Comparison of ENCODE assay signal across 1 cellular context in the genomic region with DNA sequence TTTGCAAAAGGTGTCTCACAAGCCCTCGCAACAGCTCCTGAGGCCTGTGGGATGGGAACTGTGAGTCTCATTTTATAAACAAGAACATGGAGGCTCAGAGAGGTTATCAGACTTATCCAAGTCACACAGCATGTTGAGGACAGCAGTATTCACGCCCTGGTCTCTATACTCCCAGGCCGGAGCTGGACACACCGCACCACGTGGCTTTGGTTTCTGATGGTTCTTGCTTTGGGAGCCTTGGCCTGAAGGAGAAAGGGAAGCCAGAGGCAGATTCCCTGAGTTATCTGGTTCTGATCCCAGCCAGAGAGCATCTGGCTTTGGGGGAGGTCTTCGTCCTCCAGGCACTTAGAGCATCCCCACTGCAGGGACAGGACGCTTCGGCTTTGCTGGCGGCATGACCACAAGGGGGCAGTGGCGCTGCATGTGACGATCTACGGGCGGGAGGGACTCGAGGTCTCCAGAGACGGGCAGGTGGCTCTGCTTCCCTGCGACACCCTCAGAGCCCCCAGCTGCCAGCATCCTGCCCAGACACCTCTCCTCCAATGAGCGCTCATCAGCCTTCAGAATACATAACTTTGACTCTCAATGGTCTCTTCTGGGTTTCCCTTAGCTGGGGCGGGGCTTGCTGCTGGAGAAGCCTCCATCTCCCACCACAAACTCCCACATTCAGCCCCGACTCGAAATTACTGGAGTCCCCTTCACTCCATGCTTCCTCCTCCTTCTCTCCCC.
A peak's percentile ranks its signal among the peaks of the same experiment; 100 is the strongest.
TF ChIP-seq lines count a peak whose summit lies in the region.

No MANE protein-coding gene starts in this region.

TF ChIP-seq in HEK293, 187 proteins besides CTCF, POLR2A, EP300 and RAD21 (continued from another document):
- TF ChIP-seq KLF17 (tag by site-specific recombination; IDR thresholded peaks at IDR 0.05) (peak; percentile 78), ZNF623 (tag by site-specific recombination; IDR thresholded peaks at IDR 0.05) (no peak), ZNF280D (tag by site-specific recombination; IDR thresholded peaks at IDR 0.05) (no peak)
- TF ChIP-seq, protein P1, sequence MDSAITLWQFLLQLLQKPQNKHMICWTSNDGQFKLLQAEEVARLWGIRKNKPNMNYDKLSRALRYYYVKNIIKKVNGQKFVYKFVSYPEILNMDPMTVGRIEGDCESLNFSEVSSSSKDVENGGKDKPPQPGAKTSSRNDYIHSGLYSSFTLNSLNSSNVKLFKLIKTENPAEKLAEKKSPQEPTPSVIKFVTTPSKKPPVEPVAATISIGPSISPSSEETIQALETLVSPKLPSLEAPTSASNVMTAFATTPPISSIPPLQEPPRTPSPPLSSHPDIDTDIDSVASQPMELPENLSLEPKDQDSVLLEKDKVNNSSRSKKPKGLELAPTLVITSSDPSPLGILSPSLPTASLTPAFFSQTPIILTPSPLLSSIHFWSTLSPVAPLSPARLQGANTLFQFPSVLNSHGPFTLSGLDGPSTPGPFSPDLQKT (IDR thresholded peaks at IDR 0.05; ENCODE audit: borderline replicate concordance, low read depth, low read length): no peak
